ENCODE assay signal across 4 cellular contexts in the genomic region with DNA sequence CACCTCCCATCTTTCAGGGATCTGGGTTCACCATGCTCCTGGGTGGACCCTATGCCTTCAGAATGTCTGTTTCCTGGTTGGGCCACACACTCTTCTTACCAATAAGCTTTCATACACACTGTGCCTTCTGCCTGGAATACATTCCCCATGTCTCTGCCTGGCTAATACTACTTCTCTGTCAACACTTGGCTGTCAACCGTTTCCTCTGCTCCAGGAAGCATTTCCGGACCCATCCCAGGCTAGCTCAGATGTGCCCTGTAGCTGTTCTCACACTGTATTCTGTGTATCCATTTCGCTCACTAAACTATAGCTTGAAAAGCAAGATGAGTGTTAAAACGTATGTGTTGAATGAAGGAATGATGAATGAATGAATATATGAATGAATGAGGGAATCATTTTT. TPM values are rescaled to one million over a fixed set of nuclear protein-coding genes. Genes with fewer than 3 reads are reported as not detected.
"Had no signal": no experiment of that assay in that cellular context is flagged by ENCODE, and none has a peak within 500 bp of the region (broad histone marks: within the 10 kb centered on the region; RNA-seq: fewer than 3 reads in every experiment).

No MANE protein-coding gene starts in this region.

RNA-seq across cellular contexts. Expression of gene RHCE, which starts 33.5 kb away (rescaled TPM):
- total RNA-seq: activated CD8-positive, alpha-beta memory T cell treated with anti-CD3 and anti-CD28 coated beads, Interleukin-2, amount 10 ng/mL, durations not matched to agents 7 days and 5 days; ascending aorta; T-helper 17 cell; T-helper 2 cell treated with Interferon-gamma antibody and Interleukin-4, amounts not matched to agents 100 ng/mL and 5 ng/mL, for 36 hours had no signal
